ENCODE assay signal across 23 cellular contexts in genomic region chrX:12886545-12886944, GRCh38. TPM values are rescaled to one million over a fixed set of nuclear protein-coding genes. Genes with fewer than 3 reads are reported as not detected.
"Had no signal": no experiment of that assay in that cellular context is flagged by ENCODE, and none has a peak within 500 bp of the region (broad histone marks: within the 10 kb centered on the region; RNA-seq: fewer than 3 reads in every experiment).

No MANE protein-coding gene starts in this region.

- H3K9me3 ChIP-seq: MG63, SJSA1 had no signal

- H3K36me3 ChIP-seq: MG63, SJSA1 had no signal

- DNase-seq: Karpas-422, KBM-7, MG63, NCI-H1092 treated with DMSO at 0.1 percent for 48 hours, NCI-H1436, NCI-H187, NCI-H2029, NCI-H2081 treated with DMSO at 0.1 percent for 48 hours, NCI-H2171, NCI-H226, NCI-H446, NCI-H510A, NCI-H524 treated with DMSO at 0.1 percent for 48 hours, NCI-H69, NCI-H774, Right ventricle myocardium superior, RPMI8226, SIG-M5 had no signal

- H3K4me3 ChIP-seq: MG63, SJSA1, SK-N-MC had no signal

- H3K27ac Mint-ChIP-seq: IgD-negative memory B cell had no signal

- H3K27ac ChIP-seq: SJSA1, SK-N-MC had no signal

- FAIRE-seq: RCC 7860 had no signal

- H3K4me1 ChIP-seq: SJSA1 had no signal

- H3K27me3 ChIP-seq: MG63, SJSA1 had no signal

RNA-seq across cellular contexts. Expression of gene TLR7, which starts 19.7 kb away (rescaled TPM):
- total RNA-seq: HT-29 had no signal

RNA-seq across cellular contexts. Expression of gene TLR8, which starts 19.9 kb away (rescaled TPM):
- total RNA-seq: HT-29, SJSA1 had no signal
